1 cellular context compared by ENCODE assay signal in the genomic region with DNA sequence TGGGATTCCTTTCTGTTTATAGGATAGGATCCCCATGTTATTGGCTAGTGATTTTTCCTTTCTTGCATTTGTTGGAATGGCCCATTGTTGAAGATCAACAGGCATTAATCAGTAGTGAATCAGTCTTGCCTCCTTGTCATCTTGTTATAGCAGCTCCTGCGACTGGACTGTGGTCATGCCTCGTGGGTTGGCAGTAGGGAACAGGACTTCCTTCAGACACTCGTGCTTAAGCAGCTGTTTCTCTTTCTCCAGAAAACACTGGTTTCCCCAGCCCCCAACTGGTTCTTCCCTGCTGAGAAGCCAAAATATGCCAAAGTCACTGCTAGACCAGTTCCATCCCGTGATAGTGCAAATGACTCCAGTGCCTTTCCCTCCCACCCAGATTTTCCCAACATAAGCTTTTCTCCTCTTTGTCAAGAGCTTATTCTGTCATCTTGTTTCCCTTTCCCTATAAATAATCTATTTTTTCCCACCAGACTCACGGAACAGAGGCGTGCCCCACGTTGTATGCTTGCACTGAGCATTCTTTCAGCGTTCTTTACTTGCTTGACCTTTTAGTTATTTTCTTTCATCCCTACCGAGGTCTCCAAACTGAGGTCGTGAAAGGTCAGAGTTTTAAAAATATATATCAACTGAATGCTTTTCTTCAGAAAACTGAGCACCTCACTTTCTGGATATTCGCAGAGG.
A peak's percentile ranks its signal among the peaks of the same experiment; 100 is the strongest.
TF ChIP-seq lines count a peak whose summit lies in the region.

No MANE protein-coding gene starts in this region.

TF ChIP-seq in endothelial cell of umbilical vein, 7 proteins besides CTCF, POLR2A, EP300 and RAD21 (continued from another document):
- TF ChIP-seq JUN (IDR thresholded peaks at IDR 0.05; ENCODE audit: borderline replicate concordance, insufficient read depth, insufficient read length, low read depth) (peak; percentile 46), FOS (IDR thresholded peaks at IDR 0.05; ENCODE audit: borderline replicate concordance, insufficient read depth, low read length) (no peak), MAX (IDR thresholded peaks at IDR 0.05; ENCODE audit: insufficient read depth, insufficient read length) (peak; percentile 82)
